In genomic region chr4:111466821-111467605, GRCh38 we compare ENCODE assay signal across 17 cellular contexts.
DNase-seq lines count a peak whose midpoint lies in the region; TF ChIP-seq lines count a peak whose summit lies in the region.
"Had no signal": no experiment of that assay in that cellular context is flagged by ENCODE, and none has a peak within 500 bp of the region (broad histone marks: within the 10 kb centered on the region; RNA-seq: fewer than 3 reads in every experiment).

No MANE protein-coding gene starts in this region.

- no peaks in the 10 kb centered on the region for H3K9me3 ChIP-seq in OCI-LY3 (ENCODE audit: insufficient read depth, low read length)

- H3K4me3 ChIP-seq in AG10803 (ENCODE audit: low read length) = no peak overlapping the region
- H3K4me3 ChIP-seq in OCI-LY3 (ENCODE audit: low read length) = no peak overlapping the region

- no peak for TF ChIP-seq CTCF in AG10803 (conservative IDR thresholded peaks at IDR 0.05; ENCODE audit: low read length)
- TF ChIP-seq CTCF in OCI-LY3 (IDR thresholded peaks at IDR 0.05; ENCODE audit: low read depth, low read length) = no peak

- no peaks in the 10 kb centered on the region for H3K79me2 ChIP-seq in OCI-LY3 (ENCODE audit: low read length)

- H3K27ac ChIP-seq in OCI-LY3 (ENCODE audit: low read length) = no peak overlapping the region
- H3K27ac ChIP-seq: 22Rv1, RWPE1 had no signal

- no peaks in the 10 kb centered on the region for H4K20me1 ChIP-seq in OCI-LY3 (ENCODE audit: insufficient read depth, low read length)

- no peaks in the 10 kb centered on the region for H3K4me1 ChIP-seq in OCI-LY3 (ENCODE audit: low read length)

- no peak overlapping the region for H3K9ac ChIP-seq in OCI-LY3 (ENCODE audit: low read length)

- H3K27me3 ChIP-seq in OCI-LY3 (ENCODE audit: low read depth, low read length) = no peaks in the 10 kb centered on the region

- DNase-seq in AG10803 (ENCODE audit: low read depth) (peak; percentile 71), astrocyte of the hippocampus (ENCODE audit: low read depth, low spot score) (peak; percentile 49), fibroblast of the conjunctiva (ENCODE audit: low read depth) (peak; percentile 10), NCI-H1417 treated with DMSO at 0.1 percent for 48 hours (lab: John Stamatoyannopoulos, UW) (no peak), dermis blood vessel endothelial cell (no peak), NCI-H146 (lab: John Stamatoyannopoulos, UW) (no peak)
- no peak for DNase-seq in stimulated activated CD4-positive, alpha-beta T cell treated with anti-CD3 and anti-CD28 coated beads, Interleukin-2, amount 100 ng/mL, for 24 hours
- DNase-seq: COR-L47, NCI-H1105 treated with DMSO at 0.1 percent for 48 hours, NCI-H187, NCI-H2107, NCI-H2227 treated with DMSO at 0.1 percent for 48 hours, NCI-H524 treated with DMSO at 0.1 percent for 48 hours, PC-3 had no signal

- 0 out of 2 replicates have a peak overlapping the region, but pooled peaks have one; percentile 23 for H2AFZ ChIP-seq in OCI-LY3 (ENCODE audit: low read depth, low read length)

- no peak overlapping the region for H3K4me2 ChIP-seq in OCI-LY3 (ENCODE audit: low read length)

- no peaks in the 10 kb centered on the region for H3K36me3 ChIP-seq in OCI-LY3 (replicated peaks; ENCODE audit: low read depth, low read length)

Comparison
In these comparisons a context has a peak if more than half of its experiments do, and no peak if none do; other contexts are left out.
1. DNase-seq: peak in AG10803 (single experiment), astrocyte of the hippocampus (single experiment) and fibroblast of the conjunctiva (single experiment); none in NCI-H1417 treated with DMSO at 0.1 percent for 48 hours (single experiment), stimulated activated CD4-positive, alpha-beta T cell treated with anti-CD3 and anti-CD28 coated beads, Interleukin-2, amount 100 ng/mL, for 24 hours (0 of 2), dermis blood vessel endothelial cell (single experiment) and NCI-H146 (single experiment).